10 cellular contexts compared by ENCODE assay signal in genomic region chr15:65029736-65030208, GRCh38. TPM values are rescaled to one million over a fixed set of nuclear protein-coding genes. Genes with fewer than 3 reads are reported as not detected.
DNase-seq lines count a peak whose midpoint lies in the region; FAIRE-seq and TF ChIP-seq lines count a peak whose summit lies in the region.
"Had no signal": no experiment of that assay in that cellular context is flagged by ENCODE, and none has a peak within 500 bp of the region (broad histone marks: within the 10 kb centered on the region; RNA-seq: fewer than 3 reads in every experiment).

No MANE protein-coding gene starts in this region.

- intact Hi-C loops in stomach (cut with DNase I; ENCODE audit: low total_unique reads), result loop anchor here (10.0 kb wide), 1 partner anchor 55 kb away; no protein-coding TSS in a partner anchor

- TF ChIP-seq CTCF in stomach (IDR thresholded peaks at IDR 0.05), result no peak

- TF ChIP-seq POLR2A in stomach (IDR thresholded peaks at IDR 0.05), result no peak

- peaks cover 19% of the 10 kb centered on the region for H3K4me1 Mint-ChIP-seq in T-helper 2 cell treated with Interferon-gamma antibody and Interleukin-4, amounts not matched to agents 5 μg/mL and 100 μg/mL, for 36 hours (ENCODE audit: low read depth)
- H3K4me1 Mint-ChIP-seq in activated CD4-positive, alpha-beta memory T cell treated with anti-CD3 and anti-CD28 coated beads, Interleukin-2, amount 10 ng/mL, durations not matched to agents 7 days and 5 days, result peaks cover 23% of the 10 kb centered on the region
- H3K4me1 Mint-ChIP-seq in immature natural killer cell, result peaks cover 15 to 26% of the 10 kb centered on the region in 2 donors

- H3K27me3 ChIP-seq in stomach (no peaks in the 10 kb centered on the region), small intestine (ENCODE audit: control insufficient read depth in 2 of 2, insufficient read depth in 2 of 2, low read length in 2 of 2) (no peaks in the 10 kb centered on the region)

- H3K9me3 ChIP-seq in stomach (no peaks in the 10 kb centered on the region), small intestine (ENCODE audit: control insufficient read depth, low read depth) (no peaks in the 10 kb centered on the region)

- no peak for DNase-seq in T-helper 2 cell treated with Interferon-gamma antibody and Interleukin-4, amounts not matched to agents 5 μg/mL and 100 μg/mL, for 36 hours (ENCODE audit: low spot score)
- DNase-seq in T-helper 2 cell (no peak), immature natural killer cell (no peak), stomach (no peak), C1 segment of cervical spinal cord (lab: John Stamatoyannopoulos, UW) (no peak), small intestine (no peak), NCI-H524 (lab: John Stamatoyannopoulos, UW) (no peak)
- no peak for DNase-seq in activated CD4-positive, alpha-beta memory T cell treated with anti-CD3 and anti-CD28 coated beads, Interleukin-2, amount 10 ng/mL, durations not matched to agents 7 days and 5 days

- no peaks in the 10 kb centered on the region for H3K9me3 Mint-ChIP-seq in T-helper 2 cell treated with Interferon-gamma antibody and Interleukin-4, amounts not matched to agents 5 μg/mL and 100 μg/mL, for 36 hours
- no peaks in the 10 kb centered on the region for H3K9me3 Mint-ChIP-seq in activated CD4-positive, alpha-beta memory T cell treated with anti-CD3 and anti-CD28 coated beads, Interleukin-2, amount 10 ng/mL, durations not matched to agents 7 days and 5 days
- no peaks in the 10 kb centered on the region for H3K9me3 Mint-ChIP-seq in immature natural killer cell

- peak overlapping the region; percentile 71 for H3K4me3 Mint-ChIP-seq in T-helper 2 cell treated with Interferon-gamma antibody and Interleukin-4, amounts not matched to agents 5 μg/mL and 100 μg/mL, for 36 hours
- peak overlapping the region; percentile 65 for H3K4me3 Mint-ChIP-seq in activated CD4-positive, alpha-beta memory T cell treated with anti-CD3 and anti-CD28 coated beads, Interleukin-2, amount 10 ng/mL, durations not matched to agents 7 days and 5 days
- H3K4me3 Mint-ChIP-seq in immature natural killer cell, result peak overlapping the region; percentile 67 to 90 (median 76)

- H3K4me3 ChIP-seq in stomach, result peak overlapping the region; percentile 68 to 95 (median 75)
- peak overlapping the region in 1 of 2 donors; percentile 96 for H3K4me3 ChIP-seq in small intestine (ENCODE audit: low read depth in 1 of 2, low read length in 2 of 2)

- CTCF ChIA-PET in activated CD4-positive, alpha-beta memory T cell treated with anti-CD3 and anti-CD28 coated beads, Interleukin-2, amount 10 ng/mL, durations not matched to agents 7 days and 5 days (lab: Charles Lee), result interaction anchor here (1.8 kb wide), 1 partner anchor 49 kb away, joined by 8 read pairs; no protein-coding TSS in a partner anchor

- H3K27ac ChIP-seq in stomach, result peak overlapping the region in 3 of 5 donors; percentile 81 to 85 (median 81)
- H3K27ac ChIP-seq in small intestine (ENCODE audit: low read depth in 1 of 2, low read length in 1 of 2), result no peak overlapping the region

- TF ChIP-seq EP300 in stomach (IDR thresholded peaks at IDR 0.05), result no peak

- no peak for FAIRE-seq in small intestine (lab: Jason Lieb, UNC)
- FAIRE-seq: frontal cortex had no signal

- H3K4me1 ChIP-seq in stomach (peaks cover 9 to 41% (median 25%) of the 10 kb centered on the region in 4 donors), small intestine (ENCODE audit: control insufficient read depth in 2 of 2, insufficient read depth in 1 of 2, low read depth in 1 of 2, low read length in 1 of 2) (peaks cover 1 to 8% of the 10 kb centered on the region in 2 donors)

- H3K36me3 ChIP-seq in stomach, result peaks cover 5 to 22% (median 20%) of the 10 kb centered on the region in 4 donors
- peaks cover 4 to 11% of the 10 kb centered on the region in 2 donors for H3K36me3 ChIP-seq in small intestine (ENCODE audit: control insufficient read depth in 2 of 2, insufficient read depth in 2 of 2, low read length in 2 of 2)

- H3K36me3 Mint-ChIP-seq in T-helper 2 cell treated with Interferon-gamma antibody and Interleukin-4, amounts not matched to agents 5 μg/mL and 100 μg/mL, for 36 hours (ENCODE audit: low read depth), result peaks cover 9% of the 10 kb centered on the region
- H3K36me3 Mint-ChIP-seq in activated CD4-positive, alpha-beta memory T cell treated with anti-CD3 and anti-CD28 coated beads, Interleukin-2, amount 10 ng/mL, durations not matched to agents 7 days and 5 days (ENCODE audit: low read depth), result peaks cover 14% of the 10 kb centered on the region
- peaks cover 6 to 9% (median 7%) of the 10 kb centered on the region in 3 donors for H3K36me3 Mint-ChIP-seq in immature natural killer cell

- H3K27ac Mint-ChIP-seq in T-helper 2 cell treated with Interferon-gamma antibody and Interleukin-4, amounts not matched to agents 5 μg/mL and 100 μg/mL, for 36 hours, result peak overlapping the region; percentile 54
- H3K27ac Mint-ChIP-seq in activated CD4-positive, alpha-beta memory T cell treated with anti-CD3 and anti-CD28 coated beads, Interleukin-2, amount 10 ng/mL, durations not matched to agents 7 days and 5 days, result no peak overlapping the region
- H3K27ac Mint-ChIP-seq in immature natural killer cell, result peak overlapping the region in 1 of 6 donors; percentile 64

- H3K27me3 Mint-ChIP-seq in T-helper 2 cell treated with Interferon-gamma antibody and Interleukin-4, amounts not matched to agents 5 μg/mL and 100 μg/mL, for 36 hours (ENCODE audit: low read depth), result peaks cover 19% of the 10 kb centered on the region
- H3K27me3 Mint-ChIP-seq in activated CD4-positive, alpha-beta memory T cell treated with anti-CD3 and anti-CD28 coated beads, Interleukin-2, amount 10 ng/mL, durations not matched to agents 7 days and 5 days, result peaks cover 18% of the 10 kb centered on the region
- H3K27me3 Mint-ChIP-seq in immature natural killer cell (ENCODE audit: low read depth in 3 of 3), result peaks cover 2 to 7% (median 4%) of the 10 kb centered on the region in 3 donors

- 60 to 63% (median 62%) methylated on average over 12 of the region's 12 CpGs for WGBS in stomach, 5 donors
- WGBS in small intestine, 3 donors, result 61 to 64% (median 63%) methylated on average over 12 of the region's 12 CpGs

- POLR2A ChIA-PET in activated CD4-positive, alpha-beta memory T cell treated with anti-CD3 and anti-CD28 coated beads, Interleukin-2, amount 10 ng/mL, durations not matched to agents 7 days and 5 days (lab: Charles Lee), result no interaction called here

RNA-seq across cellular contexts. Expression of gene MTFMT, which starts 0.3 kb away (rescaled TPM):
- 10 to 100 TPM; 13.3 to 15.5 TPM for total RNA-seq in activated CD4-positive, alpha-beta memory T cell treated with anti-CD3 and anti-CD28 coated beads, Interleukin-2, amount 10 ng/mL, durations not matched to agents 7 days and 5 days
- polyA plus RNA-seq in immature natural killer cell (10 to 100 TPM; 17.9 to 28.4 (median 18.8) TPM), stomach (10 to 100 TPM in 1 of 3 donors, 1 to 10 TPM in 2; 5.3 to 12.0 (median 6.1) TPM), small intestine (10 to 100 TPM in 2 of 3 donors, 1 to 10 TPM in 1; 9.7 to 14.8 (median 11.5) TPM)
- 100 to 1,000 TPM in 1 of 5 donors, 10 to 100 TPM in 2, 1 to 10 TPM in 1, not detected in 1; 9.7 to 105 (median 20.2) TPM for total RNA-seq in stomach

RNA-seq across cellular contexts. Expression of gene SLC51B, which starts 15.4 kb away (rescaled TPM):
- not detected for total RNA-seq in activated CD4-positive, alpha-beta memory T cell treated with anti-CD3 and anti-CD28 coated beads, Interleukin-2, amount 10 ng/mL, durations not matched to agents 7 days and 5 days
- not detected for polyA plus RNA-seq in immature natural killer cell
- total RNA-seq in stomach, result 10 to 100 TPM in 1 of 5 donors, not detected in 4; 19.7 TPM
- polyA plus RNA-seq in stomach, result under 1 TPM in 2 of 3 donors, not detected in 1; 0.38 to 0.62 TPM
- polyA plus RNA-seq in small intestine, result 100 to 1,000 TPM in 2 of 3 donors, 10 to 100 TPM in 1; 82.7 to 258 (median 242) TPM
- total RNA-seq: frontal cortex had no signal

RNA-seq across cellular contexts. Expression of gene RASL12, which starts 38.0 kb away (rescaled TPM):
- not detected for total RNA-seq in activated CD4-positive, alpha-beta memory T cell treated with anti-CD3 and anti-CD28 coated beads, Interleukin-2, amount 10 ng/mL, durations not matched to agents 7 days and 5 days
- not detected for polyA plus RNA-seq in immature natural killer cell
- 10 to 100 TPM in 2 of 5 donors, 1 to 10 TPM in 2, under 1 TPM in 1; 0.58 to 27.7 (median 9.6) TPM for total RNA-seq in stomach
- 10 to 100 TPM in 2 of 3 donors, 1 to 10 TPM in 1; 7.0 to 17.1 (median 12.2) TPM for polyA plus RNA-seq in stomach
- 1 to 10 TPM in 2 of 3 donors, under 1 TPM in 1; 0.45 to 7.7 (median 2.2) TPM for polyA plus RNA-seq in small intestine
- total RNA-seq: LHCN-M2 had no signal

RNA-seq across cellular contexts. Expression of gene SPG21, which starts 40.1 kb away (rescaled TPM):
- 10 to 100 TPM; 55.6 to 57.2 TPM for total RNA-seq in activated CD4-positive, alpha-beta memory T cell treated with anti-CD3 and anti-CD28 coated beads, Interleukin-2, amount 10 ng/mL, durations not matched to agents 7 days and 5 days
- 100 to 1,000 TPM; 112 to 198 (median 121) TPM for polyA plus RNA-seq in immature natural killer cell
- 100 to 1,000 TPM in 1 of 5 donors, 10 to 100 TPM in 4; 21.6 to 129 (median 68.2) TPM for total RNA-seq in stomach
- 10 to 100 TPM; 61.6 to 68.7 (median 67.7) TPM for polyA plus RNA-seq in stomach
- polyA plus RNA-seq in small intestine, result 10 to 100 TPM; 58.1 to 74.3 (median 62.3) TPM

RNA-seq across cellular contexts. Expression of gene KBTBD13, which starts 46.8 kb away (rescaled TPM):
- not detected for total RNA-seq in activated CD4-positive, alpha-beta memory T cell treated with anti-CD3 and anti-CD28 coated beads, Interleukin-2, amount 10 ng/mL, durations not matched to agents 7 days and 5 days
- not detected for polyA plus RNA-seq in immature natural killer cell
- under 1 TPM in 1 of 5 donors, not detected in 4; 0.18 TPM for total RNA-seq in stomach
- not detected for polyA plus RNA-seq in stomach
- under 1 TPM in 1 of 3 donors, not detected in 2; 0.03 TPM for polyA plus RNA-seq in small intestine
- total RNA-seq: frontal cortex, LHCN-M2 had no signal

Comparison
In these comparisons a context has a peak if more than half of its experiments do, and no peak if none do; other contexts are left out.
1. H3K27ac ChIP-seq: peak in stomach (3 of 5); none in small intestine (0 of 2).
2. RNA of gene SLC51B, which starts 15.4 kb away (polyA plus RNA-seq): 82.7 to 258 TPM in small intestine; 0.38 to 0.62 TPM in stomach and not detected in immature natural killer cell; every median in the first group is over 10 times any median in the second.
3. Peak in every context shown above with its lines, with median percentiles within 50 percentile points of each other: H3K4me3 Mint-ChIP-seq.